ENCODE assay signal across 8 cellular contexts in genomic region chr21:46661211-46661625, GRCh38. TPM values are rescaled to one million over a fixed set of nuclear protein-coding genes. Genes with fewer than 3 reads are reported as not detected.
A peak's percentile ranks its signal among the peaks of the same experiment; 100 is the strongest.
DNase-seq lines count a peak whose midpoint lies in the region; ATAC-seq and TF ChIP-seq lines count a peak whose summit lies in the region.

No MANE protein-coding gene starts in this region.

- ATAC-seq in right cardiac atrium (peak; percentile 80 to 81), HG02642 (IDR thresholded peaks at IDR 0.05; ENCODE audit: poor library complexity, unreplicated experiment) (no peak), GM18511 (IDR thresholded peaks at IDR 0.05; ENCODE audit: unreplicated experiment) (no peak)

- H3K9me3 ChIP-seq in ascending aorta (no peaks in the 10 kb centered on the region), right cardiac atrium (ENCODE audit: control insufficient read depth, low read length) (no peaks in the 10 kb centered on the region)

- H3K27ac ChIP-seq in ascending aorta (peak overlapping the region; percentile 57 to 80), right cardiac atrium (ENCODE audit: low read length) (no peak overlapping the region)

- H3K27me3 ChIP-seq in ascending aorta (no peaks in the 10 kb centered on the region), right cardiac atrium (ENCODE audit: control insufficient read depth, insufficient read depth) (no peaks in the 10 kb centered on the region)

- H3K4me1 ChIP-seq in ascending aorta (no peaks in the 10 kb centered on the region), right cardiac atrium (ENCODE audit: control insufficient read depth, insufficient read depth, low read length) (no peaks in the 10 kb centered on the region)

- H3K36me3 ChIP-seq in ascending aorta, result peaks cover 31 to 55% of the 10 kb centered on the region in 2 donors

- intact Hi-C loops in ascending aorta (cut with DNase I), result no loop called here
- intact Hi-C loops in right cardiac atrium (cut with DNase I), result no loop called here

- 18% methylated on average over 29 of the region's 29 CpGs for WGBS in right cardiac atrium

- peak overlapping the region; percentile 28 to 56 for H3K4me3 ChIP-seq in ascending aorta
- no peak overlapping the region for H3K4me3 ChIP-seq in right cardiac atrium (ENCODE audit: low read length)

- peak; percentile 59 for DNase-seq in DMS 273 treated with DMSO at 0.1 percent for 48 hours (lab: John Stamatoyannopoulos, UW)
- DNase-seq in NAMALWA (ENCODE audit: low spot score), result peak; percentile 80
- DNase-seq in ascending aorta (ENCODE audit: low spot score in 2 of 2), result peak in 1 of 2 donors; percentile 75
- peak; percentile 72 to 89 (median 89) for DNase-seq in right cardiac atrium
- peak; percentile 86 for DNase-seq in retina
- no peak for DNase-seq in NCI-H2227 (lab: John Stamatoyannopoulos, UW; ENCODE audit: unreplicated experiment)

- peak; percentile 55 to 75 (median 63) for TF ChIP-seq CTCF in ascending aorta (IDR thresholded peaks at IDR 0.05)

RNA-seq across cellular contexts. Expression of gene PRMT2, which starts 25.7 kb away (rescaled TPM):
- total RNA-seq in ascending aorta, result 23.3 TPM
- 10 to 100 TPM; 66.7 to 75.6 (median 70.9) TPM for total RNA-seq in right cardiac atrium
- 42.5 TPM for polyA plus RNA-seq in right cardiac atrium

RNA-seq across cellular contexts. Expression of gene S100B, which starts 56.3 kb away (rescaled TPM):
- total RNA-seq in ascending aorta (0.53 TPM), right cardiac atrium (10 to 100 TPM in 2 of 4 donors, 1 to 10 TPM in 2; 7.1 to 12.0 (median 9.8) TPM)
- 36.3 TPM for polyA plus RNA-seq in right cardiac atrium

Comparison
In these comparisons a context has a peak if more than half of its experiments do, and no peak if none do; other contexts are left out.
1. ATAC-seq: peak in right cardiac atrium (2 of 2); none in HG02642 (single experiment) and GM18511 (single experiment).